Comparison of ENCODE assay signal across 8 cellular contexts in genomic region chr20:1184638-1185315, GRCh38. TPM values are rescaled to one million over a fixed set of nuclear protein-coding genes. Genes with fewer than 3 reads are reported as not detected.
DNase-seq lines count a peak whose midpoint lies in the region; ATAC-seq and TF ChIP-seq lines count a peak whose summit lies in the region.

Gene TMEM74B (minus strand): TSS chr20:1184981. CDS start chr20:1183801, 1,180 bp downstream.

- no peaks in the 10 kb centered on the region for H3K27me3 ChIP-seq in SK-N-SH (ENCODE audit: insufficient read depth)
- H3K27me3 ChIP-seq in iPS-18a (ENCODE audit: control insufficient read depth, insufficient read depth, low read length), result peaks cover 37% of the 10 kb centered on the region

- peak within 1 kb of the TSS; percentile 12 for H3K27ac Mint-ChIP-seq in activated T-helper 17 cell treated with anti-CD3 and anti-CD28 coated beads, Interleukin-2, amount 50 U/mL, for 72 hours

- H3K9me3 ChIP-seq in SK-N-SH, result no peaks in the 10 kb centered on the region
- no peaks in the 10 kb centered on the region for H3K9me3 ChIP-seq in iPS-18a (ENCODE audit: control insufficient read depth, low read depth, low read length)

- H3K4me1 Mint-ChIP-seq in activated T-helper 17 cell treated with anti-CD3 and anti-CD28 coated beads, Interleukin-2, amount 50 U/mL, for 72 hours, result peaks cover 4% of the 10 kb centered on the region

- peak; percentile 79 for DNase-seq in SK-N-SH
- no peak for DNase-seq in NOMO-1 (lab: John Stamatoyannopoulos, UW; ENCODE audit: unreplicated experiment in 2 of 2)

- no peaks in the 10 kb centered on the region for H3K9me3 Mint-ChIP-seq in activated T-helper 17 cell treated with anti-CD3 and anti-CD28 coated beads, Interleukin-2, amount 50 U/mL, for 72 hours

- peak within 1 kb of the TSS; percentile 74; the same call in 1 of the 2 replicates for H3K4me2 ChIP-seq in SK-N-SH

- H3K36me3 ChIP-seq in SK-N-SH (replicated peaks in 1 of 2; ENCODE audit: control insufficient read depth in 1 of 2, insufficient read depth in 2 of 2, low read length in 1 of 2) (no peaks in the 10 kb centered on the region), iPS-18a (ENCODE audit: control insufficient read depth, low read depth, low read length) (no peaks in the 10 kb centered on the region)

- POLR2A ChIA-PET in SK-N-SH (lab: Yijun Ruan, JAX), result interaction anchor here (1.6 kb wide), 1 partner anchor 11 kb away, joined by 3 read pairs; no protein-coding TSS in a partner anchor

- H3K4me3 Mint-ChIP-seq in activated T-helper 17 cell treated with anti-CD3 and anti-CD28 coated beads, Interleukin-2, amount 50 U/mL, for 72 hours, result peak within 1 kb of the TSS; percentile 74

- TF ChIP-seq CTCF in SK-N-SH (IDR thresholded peaks at IDR 0.05), result no peak

- no peak for TF ChIP-seq RAD21 in SK-N-SH (IDR thresholded peaks at IDR 0.05; ENCODE audit: low read length)

- CTCF ChIA-PET in SK-N-SH (lab: Yijun Ruan, JAX), result interaction anchor here (0.6 to 4.9 kb wide), 16 partner anchors 8 to 366 kb away, joined by 3 to 33 read pairs (median 6); partner anchors contain the start of gene NSFL1C

- H3K9ac ChIP-seq in SK-N-SH, result no peak within 1 kb of the TSS
- no peak within 1 kb of the TSS for H3K9ac ChIP-seq in iPS-18a (ENCODE audit: low read length)

- H3K4me1 ChIP-seq in SK-N-SH (ENCODE audit: control insufficient read depth in 1 of 2, insufficient read depth in 2 of 2, low read depth in 1 of 2, low read length in 1 of 2), result peaks cover 0 to 3% of the 10 kb centered on the region in 2 experiments; a peak in 1 of 4 replicates
- H3K4me1 ChIP-seq in iPS-18a (ENCODE audit: control insufficient read depth, low read depth, low read length), result peaks cover 12% of the 10 kb centered on the region

- H3F3A ChIP-seq in SK-N-SH (replicated peaks; ENCODE audit: insufficient read depth), result no peaks in the 10 kb centered on the region

- 36% methylated on average over 15 of the region's 76 CpGs for WGBS in SK-N-SH (ENCODE audit: low lambda C conversion rate)

- no peaks in the 10 kb centered on the region for H4K20me1 ChIP-seq in SK-N-SH (ENCODE audit: insufficient read depth)

- ATAC-seq in SK-N-SH treated with all-trans-retinoic acid at 6 μM for 48 hours (no peak), HG02970 (IDR thresholded peaks at IDR 0.05; ENCODE audit: low FRiP score, unreplicated experiment) (no peak), HG02610 (IDR thresholded peaks at IDR 0.05; ENCODE audit: unreplicated experiment) (no peak)
- ATAC-seq in activated T-helper 17 cell treated with anti-CD3 and anti-CD28 coated beads, Interleukin-2, amount 50 U/mL, for 72 hours (replicated peaks), result peak; percentile 7

- peaks cover 18% of the 10 kb centered on the region for H3K27me3 Mint-ChIP-seq in activated T-helper 17 cell treated with anti-CD3 and anti-CD28 coated beads, Interleukin-2, amount 50 U/mL, for 72 hours

- no peak within 1 kb of the TSS for H3K27ac ChIP-seq in SK-N-SH (ENCODE audit: low read depth in 2 of 2, low read length in 1 of 2)
- H3K27ac ChIP-seq in iPS-18a (ENCODE audit: low read length), result no peak within 1 kb of the TSS
- H3K27ac ChIP-seq in temporal lobe (ENCODE audit: low read depth, low read length), result no peak within 1 kb of the TSS

- no peak for TF ChIP-seq EP300 in SK-N-SH (IDR thresholded peaks at IDR 0.05; ENCODE audit: borderline replicate concordance in 1 of 2, low read depth in 1 of 2, low read length in 1 of 2)

- H3K79me2 ChIP-seq in SK-N-SH (ENCODE audit: insufficient read depth), result no peaks in the 10 kb centered on the region

- no peaks in the 10 kb centered on the region for H3K36me3 Mint-ChIP-seq in activated T-helper 17 cell treated with anti-CD3 and anti-CD28 coated beads, Interleukin-2, amount 50 U/mL, for 72 hours (ENCODE audit: low read depth)

- H2AFZ ChIP-seq in SK-N-SH (ENCODE audit: low read depth), result no peak within 1 kb of the TSS

- H3K4me3 ChIP-seq in SK-N-SH (ENCODE audit: low read depth in 2 of 2, low read length in 1 of 2) (peak within 1 kb of the TSS; percentile 48 to 50; a peak in 3 of 4 replicates), iPS-18a (ENCODE audit: low read length) (peak within 1 kb of the TSS; percentile 51)

- H3K9me2 ChIP-seq in SK-N-SH, result no peaks in the 10 kb centered on the region

TF ChIP-seq in SK-N-SH, 30 proteins besides CTCF, POLR2A, EP300 and RAD21:
- no peak for TF ChIP-seq TAF1 (IDR thresholded peaks at IDR 0.05; ENCODE audit: borderline replicate concordance, low read depth, low read length)

TF ChIP-seq in SK-N-SH treated with all-trans-retinoic acid at 6 μM for 48 hours, 23 proteins besides CTCF, POLR2A, EP300 and RAD21:
- TF ChIP-seq GLIS3 (CRISPR knock-in tag; IDR thresholded peaks at IDR 0.05) (no peak), ZFP3 (CRISPR knock-in tag; IDR thresholded peaks at IDR 0.05) (no peak), OSR1 (CRISPR knock-in tag; IDR thresholded peaks at IDR 0.05) (no peak), SNAI2 (CRISPR knock-in tag; IDR thresholded peaks at IDR 0.05) (no peak), ZNF8 (CRISPR knock-in tag; IDR thresholded peaks at IDR 0.05) (no peak), ZNF70 (CRISPR knock-in tag; IDR thresholded peaks at IDR 0.05) (no peak)
TF ChIP-seq in SK-N-SH treated with all-trans-retinoic acid at 6 μM for 48 hours: peak in this region for 0.

RNA-seq across cellular contexts. Expression of gene TMEM74B, which starts in this region (rescaled TPM):
- 1.8 and 2.6 TPM in 2 replicates for polyA plus RNA-seq in SK-N-SH (2012; rRNA removed)
- polyA plus RNA-seq in SK-N-SH (2012; cell fraction: cytosol; rRNA removed), result 0.22 and 0.38 TPM in 2 replicates
- polyA plus RNA-seq in SK-N-SH (2012; cell fraction: nucleus; rRNA removed), result 18.7 and 19.1 TPM in 2 replicates
- total RNA-seq in activated T-helper 17 cell treated with anti-CD3 and anti-CD28 coated beads, Interleukin-2, amount 50 U/mL, for 72 hours, result 1 to 10 TPM in 1 of 2 donors, under 1 TPM in 1; 0.89 to 6.0 TPM
- total RNA-seq in temporal lobe, result 12.5 TPM
